16 cellular contexts compared by ENCODE assay signal in the genomic region with DNA sequence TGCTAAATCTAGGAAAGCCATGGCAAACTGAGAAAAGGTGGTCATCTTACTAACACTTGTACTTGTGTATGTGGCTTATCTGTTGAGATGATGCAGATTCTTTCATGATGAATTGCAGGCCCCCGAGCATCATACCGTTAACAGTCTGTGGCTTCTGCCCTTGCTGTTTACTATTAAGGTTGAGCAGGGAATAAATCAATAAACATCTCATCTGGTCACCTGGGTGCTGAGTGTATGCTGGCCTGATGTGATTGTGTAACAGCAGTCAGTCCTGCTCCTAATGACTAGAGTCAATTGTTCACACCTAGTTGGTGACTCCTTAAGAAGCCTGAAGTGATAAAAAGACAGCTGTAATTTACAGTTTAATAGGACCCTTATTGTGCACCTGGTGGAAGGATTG. TPM values are rescaled to one million over a fixed set of nuclear protein-coding genes. Genes with fewer than 3 reads are reported as not detected.
"Had no signal": no experiment of that assay in that cellular context is flagged by ENCODE, and none has a peak within 500 bp of the region (broad histone marks: within the 10 kb centered on the region; RNA-seq: fewer than 3 reads in every experiment).

No MANE protein-coding gene starts in this region.

- H3K27ac ChIP-seq: coronary artery, lower lobe of right lung, tibial artery had no signal

- H3K4me2 ChIP-seq: smooth muscle cell had no signal

- H3K4me3 Mint-ChIP-seq: activated CD8-positive, alpha-beta T cell treated with anti-CD3 and anti-CD28 coated beads, Interleukin-2, amount 10 ng/mL, durations not matched to agents 7 days and 5 days; activated naive CD4-positive, alpha-beta T cell treated with anti-CD3 and anti-CD28 coated beads for 36 hours; natural killer cell had no signal

- H3K27me3 ChIP-seq: tibial artery had no signal

- H3K36me3 ChIP-seq: lower lobe of right lung, tibial artery had no signal

- H3K4me1 Mint-ChIP-seq: natural killer cell had no signal

- H3K9me3 ChIP-seq: lower lobe of right lung, tibial artery had no signal

- H3K9me3 Mint-ChIP-seq: activated naive CD4-positive, alpha-beta T cell treated with anti-CD3 and anti-CD28 coated beads for 36 hours had no signal

- H3K4me3 ChIP-seq: coronary artery, lower lobe of right lung, smooth muscle cell, tibial artery had no signal

- H3K4me1 ChIP-seq: tibial artery had no signal

- DNase-seq: activated CD4-positive, alpha-beta T cell treated with anti-CD3 and anti-CD28 coated beads for 48 hours; activated CD8-positive, alpha-beta T cell treated with anti-CD3 and anti-CD28 coated beads, Interleukin-2, amount 10 ng/mL, durations not matched to agents 7 days and 5 days; activated naive CD4-positive, alpha-beta T cell treated with anti-CD3 and anti-CD28 coated beads for 36 hours; caudate nucleus; effector memory CD4-positive, alpha-beta T cell; erythroblast; lower lobe of right lung; natural killer cell; right cardiac atrium; tibial artery had no signal

- H3K27ac Mint-ChIP-seq: activated CD8-positive, alpha-beta T cell treated with anti-CD3 and anti-CD28 coated beads, Interleukin-2, amount 10 ng/mL, durations not matched to agents 7 days and 5 days; activated naive CD4-positive, alpha-beta T cell treated with anti-CD3 and anti-CD28 coated beads for 36 hours; natural killer cell had no signal

RNA-seq across cellular contexts. Expression of gene GNAT3, which starts 8.3 kb away (rescaled TPM):
- total RNA-seq: activated CD8-positive, alpha-beta T cell treated with anti-CD3 and anti-CD28 coated beads, Interleukin-2, amount 10 ng/mL, durations not matched to agents 7 days and 5 days; activated naive CD4-positive, alpha-beta T cell treated with anti-CD3 and anti-CD28 coated beads for 36 hours; glomerular endothelial cell; lower lobe of right lung; mononuclear cell; natural killer cell; posterior vena cava; right cardiac atrium; smooth muscle cell; T-helper 1 cell treated with Interleukin-12 subunit alpha and Interleukin-12 subunit beta and Interleukin-4 antibody, amounts not matched to agents 30 ng/mL and 1 ng/mL, for 36 hours had no signal
